Comparison of ENCODE assay signal across 17 cellular contexts in genomic region chr3:126354776-126355175, GRCh38. TPM values are rescaled to one million over a fixed set of nuclear protein-coding genes. Genes with fewer than 3 reads are reported as not detected.
A peak's percentile ranks its signal among the peaks of the same experiment; 100 is the strongest.
DNase-seq lines count a peak whose midpoint lies in the region; ATAC-seq, FAIRE-seq and TF ChIP-seq lines count a peak whose summit lies in the region.
"Had no signal": no experiment of that assay in that cellular context is flagged by ENCODE, and none has a peak within 500 bp of the region (broad histone marks: within the 10 kb centered on the region; RNA-seq: fewer than 3 reads in every experiment).

No MANE protein-coding gene starts in this region.

- H3K9me3 Mint-ChIP-seq in CD4-positive, alpha-beta T cell = no peaks in the 10 kb centered on the region
- no peaks in the 10 kb centered on the region for H3K9me3 Mint-ChIP-seq in chondrocyte (ENCODE audit: low read depth)
- H3K9me3 Mint-ChIP-seq: memory B cell; stimulated activated naive CD8-positive, alpha-beta T cell treated with anti-CD3 and anti-CD28 coated beads, Interleukin-15, amount 100 ng/mL, for 72 hours had no signal

- ATAC-seq in CD4-positive, alpha-beta T cell (ENCODE audit: poor library complexity) = no peak
- ATAC-seq: stimulated activated naive CD8-positive, alpha-beta T cell treated with anti-CD3 and anti-CD28 coated beads, Interleukin-15, amount 100 ng/mL, for 72 hours had no signal

- peaks cover 36% of the 10 kb centered on the region for H3K27me3 ChIP-seq in CD4-positive, alpha-beta T cell (ENCODE audit: control insufficient read depth, insufficient read depth, low read length)
- no peaks in the 10 kb centered on the region for H3K27me3 ChIP-seq in liver (ENCODE audit: control insufficient read depth in 4 of 4, insufficient read depth in 4 of 4, low read length in 3 of 4)
- no peaks in the 10 kb centered on the region for H3K27me3 ChIP-seq in subcutaneous abdominal adipose tissue (ENCODE audit: control insufficient read depth in 5 of 5, insufficient read depth in 4 of 5, low read length in 5 of 5)

- peaks cover 17% of the 10 kb centered on the region for H3K4me1 Mint-ChIP-seq in CD4-positive, alpha-beta T cell (ENCODE audit: low read depth)
- H3K4me1 Mint-ChIP-seq in chondrocyte (ENCODE audit: low read depth) = peaks cover 20% of the 10 kb centered on the region

- no peak for TF ChIP-seq CTCF in CD4-positive, alpha-beta T cell (IDR thresholded peaks at IDR 0.05)
- TF ChIP-seq CTCF in chondrocyte (IDR thresholded peaks at IDR 0.05) (no peak), liver (IDR thresholded peaks at IDR 0.05; ENCODE audit: low read depth, low read length, missing input control) (no peak)

- H3K36me3 ChIP-seq in liver (ENCODE audit: control insufficient read depth in 4 of 4, insufficient read depth in 3 of 4, low read depth in 1 of 4, low read length in 3 of 4) (peaks cover 0 to 4% (median 0%) of the 10 kb centered on the region in 4 donors), subcutaneous abdominal adipose tissue (ENCODE audit: control insufficient read depth in 5 of 5, insufficient read depth in 5 of 5, low read length in 5 of 5) (peaks cover 0 to 21% (median 13%) of the 10 kb centered on the region in 5 donors)
- H3K36me3 ChIP-seq: neutrophil had no signal

- H3K27me3 Mint-ChIP-seq in CD4-positive, alpha-beta T cell = peaks cover 37% of the 10 kb centered on the region
- H3K27me3 Mint-ChIP-seq in chondrocyte (ENCODE audit: low read depth) = peaks cover 15% of the 10 kb centered on the region

- CTCF ChIA-PET in CD4-positive, alpha-beta T cell (lab: Charles Lee) = no interaction called here

- peak overlapping the region; percentile 86 for H3K4me3 Mint-ChIP-seq in CD4-positive, alpha-beta T cell
- H3K4me3 Mint-ChIP-seq in chondrocyte (ENCODE audit: unreplicated experiment) = no peak overlapping the region

- no peak for TF ChIP-seq RAD21 in liver (IDR thresholded peaks at IDR 0.05)

- H3K9ac ChIP-seq in liver (ENCODE audit: low read depth in 1 of 2, low read length in 2 of 2) = peak overlapping the region; percentile 65 to 95
- peak overlapping the region in 3 of 5 donors; percentile 56 to 78 (median 73) for H3K9ac ChIP-seq in subcutaneous abdominal adipose tissue (ENCODE audit: low read length in 5 of 5)

- H3K4me1 ChIP-seq in liver (ENCODE audit: control insufficient read depth in 4 of 4, insufficient read depth in 4 of 4, low read length in 3 of 4) (peaks cover 10 to 66% (median 46%) of the 10 kb centered on the region in 4 donors), subcutaneous abdominal adipose tissue (ENCODE audit: control insufficient read depth in 5 of 5, insufficient read depth in 5 of 5, low read length in 5 of 5) (peaks cover 11 to 84% (median 76%) of the 10 kb centered on the region in 5 donors)

- POLR2A ChIA-PET in CD4-positive, alpha-beta T cell (lab: Charles Lee) = no interaction called here

- no peak for DNase-seq in CD4-positive, alpha-beta T cell
- DNase-seq in chondrocyte (ENCODE audit: low spot score) (peak; percentile 46), AG08395 (ENCODE audit: low spot score) (no peak), caudate nucleus (lab: John Stamatoyannopoulos, UW) (no peak), GM19239 (ENCODE audit: insufficient read length, low spot score) (no peak), nucleus accumbens (lab: John Stamatoyannopoulos, UW) (no peak)
- DNase-seq: activated gamma-delta T cell; NCI-H1092; NCI-H226; OCI-M1; stimulated activated naive CD8-positive, alpha-beta T cell treated with anti-CD3 and anti-CD28 coated beads, Interleukin-15, amount 100 ng/mL, for 72 hours had no signal

- H3K4me3 ChIP-seq in liver (ENCODE audit: low read depth in 1 of 3, low read length in 3 of 3) (peak overlapping the region; percentile 37 to 60 (median 44)), subcutaneous abdominal adipose tissue (ENCODE audit: low read depth in 1 of 5, low read length in 5 of 5) (peak overlapping the region in 1 of 5 donors; percentile 22)

- FAIRE-seq in GM19239 (lab: Jason Lieb, UNC) = no peak
- FAIRE-seq: D721Med had no signal

- H3K27ac ChIP-seq in CD4-positive, alpha-beta T cell (ENCODE audit: low read depth, low read length) = no peak overlapping the region
- peak overlapping the region; percentile 88 to 99 for H3K27ac ChIP-seq in liver (ENCODE audit: low read depth in 1 of 2, low read length in 2 of 2)
- peak overlapping the region; percentile 93 for H3K27ac ChIP-seq in subcutaneous abdominal adipose tissue (ENCODE audit: low read depth, low read length)
- H3K27ac ChIP-seq in caudate nucleus (ENCODE audit: low read depth, low read length) = no peak overlapping the region
- H3K27ac ChIP-seq: neutrophil had no signal

- 35% methylated on average over 7 of the region's 7 CpGs for WGBS in liver

- H3K9me3 ChIP-seq in CD4-positive, alpha-beta T cell (ENCODE audit: control insufficient read depth, low read length) = no peaks in the 10 kb centered on the region
- H3K9me3 ChIP-seq in liver (ENCODE audit: control insufficient read depth in 4 of 4, low read length in 3 of 4) (no peaks in the 10 kb centered on the region), subcutaneous abdominal adipose tissue (ENCODE audit: control insufficient read depth in 5 of 5, low read length in 5 of 5) (peaks cover 0 to 2% (median 0%) of the 10 kb centered on the region in 5 donors)
- H3K9me3 ChIP-seq: neutrophil had no signal

- intact Hi-C loops in CD4-positive, alpha-beta T cell (cut with DNase I, micrococcal nuclease) = loop anchor here in 1 of 2 experiments (5.0 kb wide), 4 partner anchors 123 to 1318 kb away; partner anchors contain the start of genes ABTB1, CHCHD6, SLC41A3 and ZXDC

- H3K36me3 Mint-ChIP-seq in CD4-positive, alpha-beta T cell (ENCODE audit: low read depth) = no peaks in the 10 kb centered on the region
- H3K36me3 Mint-ChIP-seq in chondrocyte (ENCODE audit: low read depth) = no peaks in the 10 kb centered on the region
- H3K36me3 Mint-ChIP-seq: memory B cell had no signal

- H3K27ac Mint-ChIP-seq in CD4-positive, alpha-beta T cell = no peak overlapping the region
- no peak overlapping the region for H3K27ac Mint-ChIP-seq in chondrocyte (ENCODE audit: unreplicated experiment)
- H3K27ac Mint-ChIP-seq: memory B cell; stimulated activated naive CD8-positive, alpha-beta T cell treated with anti-CD3 and anti-CD28 coated beads, Interleukin-15, amount 100 ng/mL, for 72 hours had no signal

TF ChIP-seq in liver, 16 proteins besides CTCF, POLR2A, EP300 and RAD21:
- TF ChIP-seq SP1 (IDR thresholded peaks at IDR 0.05) (no peak), ATF3 (IDR thresholded peaks at IDR 0.05) (peak; percentile 4), ZBTB33 (IDR thresholded peaks at IDR 0.05) (no peak), EGR1 (IDR thresholded peaks at IDR 0.05; ENCODE audit: low read depth in 2 of 2) (no peak), GABPA (IDR thresholded peaks at IDR 0.05 in 1 of 2, conservative IDR thresholded peaks at IDR 0.05 in 1 of 2) (no peak), YY1 (IDR thresholded peaks at IDR 0.05) (no peak)

RNA-seq across cellular contexts. Expression of gene KLF15, which starts 2.4 kb away (rescaled TPM):
- under 1 TPM in 1 of 2 experiments, not detected in 1; 0.30 TPM for total RNA-seq in CD4-positive, alpha-beta T cell
- 0.41 to 1.8 TPM (median 1.3 TPM) in 3 replicates for total RNA-seq in chondrocyte
- 100 to 1,000 TPM in 1 of 2 donors, 10 to 100 TPM in 1; 21.4 to 103 TPM for total RNA-seq in liver
- 10 to 100 TPM; 27.6 to 71.0 TPM for polyA plus RNA-seq in liver

RNA-seq across cellular contexts. Expression of gene CFAP100, which starts 39.9 kb away (rescaled TPM):
- not detected for total RNA-seq in CD4-positive, alpha-beta T cell
- total RNA-seq in chondrocyte (not detected in 3 replicates), liver (not detected)
- not detected for polyA plus RNA-seq in liver
- total RNA-seq: activated CD8-positive, alpha-beta memory T cell treated with anti-CD3 and anti-CD28 coated beads for 36 hours had no signal

Comparison
In these comparisons a context has a peak if more than half of its experiments do, and no peak if none do; other contexts are left out.
1. H3K27ac ChIP-seq: peak in liver (2 of 2) and subcutaneous abdominal adipose tissue (single experiment); none in CD4-positive, alpha-beta T cell (single experiment) and caudate nucleus (single experiment).